8 cellular contexts compared by ENCODE assay signal in the genomic region with DNA sequence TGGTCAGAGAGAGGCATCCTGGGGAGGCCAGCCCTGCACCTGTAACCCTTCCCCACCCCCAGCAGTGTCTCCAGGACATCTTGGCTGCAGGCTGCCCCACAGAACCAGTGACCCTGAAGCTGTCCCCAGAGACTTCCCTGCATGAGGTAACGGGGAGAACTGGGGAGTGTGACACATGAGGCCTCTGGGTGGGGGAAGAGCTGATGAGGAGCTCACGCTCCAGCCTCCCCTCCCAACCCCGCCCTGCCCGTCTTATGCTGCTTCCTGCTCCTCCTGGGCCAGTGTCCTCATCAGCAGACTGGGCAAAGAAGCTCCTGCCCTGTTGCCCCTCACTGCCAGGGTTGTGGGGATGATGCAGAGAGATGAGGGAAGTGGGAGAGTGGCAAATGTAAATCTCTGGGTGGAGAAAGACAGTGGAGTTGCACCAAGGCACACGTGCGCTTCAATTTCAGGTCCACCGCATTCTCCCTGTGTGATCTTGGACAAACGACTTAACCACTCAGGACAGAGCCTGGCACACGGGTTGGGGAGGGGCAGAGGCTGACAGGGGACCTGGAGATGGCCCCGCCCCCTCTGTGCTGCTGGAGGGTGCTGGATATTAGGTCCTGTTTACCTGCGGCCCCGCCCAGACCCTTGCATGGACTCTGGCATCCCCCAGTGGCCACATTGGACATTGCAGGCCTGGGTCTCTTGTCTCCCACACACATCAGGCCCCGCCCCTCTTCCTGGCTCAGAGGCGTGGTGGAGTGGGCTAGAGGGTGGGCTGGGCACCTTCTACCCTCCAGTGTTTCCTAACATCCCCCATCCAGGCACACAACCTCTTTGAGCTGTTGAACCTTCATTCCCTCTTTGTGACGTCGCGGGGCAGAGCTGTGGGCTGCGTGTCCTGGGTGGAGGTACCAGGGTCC. TPM values are rescaled to one million over a fixed set of nuclear protein-coding genes. Genes with fewer than 3 reads are reported as not detected.
A peak's percentile ranks its signal among the peaks of the same experiment; 100 is the strongest.
DNase-seq lines count a peak whose midpoint lies in the region; ATAC-seq and TF ChIP-seq lines count a peak whose summit lies in the region.

No MANE protein-coding gene starts in this region.

- peak overlapping the region in 1 of 2 donors; percentile 34 for H3K9ac ChIP-seq in colonic mucosa (ENCODE audit: low read depth in 2 of 2, low read length in 2 of 2)
- no peak overlapping the region for H3K9ac ChIP-seq in liver (ENCODE audit: low read depth in 1 of 2, low read length in 2 of 2)

- intact Hi-C loops in colonic mucosa (cut with DNase I) = loop anchor here (2.0 kb wide), 1 partner anchor 47 kb away; no protein-coding TSS in a partner anchor

- H3K36me3 ChIP-seq in colonic mucosa (no peaks in the 10 kb centered on the region), liver (ENCODE audit: control insufficient read depth in 4 of 4, insufficient read depth in 3 of 4, low read depth in 1 of 4, low read length in 3 of 4) (no peaks in the 10 kb centered on the region)

- H3K27me3 ChIP-seq in colonic mucosa = no peaks in the 10 kb centered on the region
- no peaks in the 10 kb centered on the region for H3K27me3 ChIP-seq in liver (ENCODE audit: control insufficient read depth in 4 of 4, insufficient read depth in 4 of 4, low read length in 3 of 4)

- H3K27ac ChIP-seq in colonic mucosa (no peak overlapping the region), liver (ENCODE audit: low read depth in 1 of 2, low read length in 2 of 2) (no peak overlapping the region)

- H3K9me3 ChIP-seq in colonic mucosa (no peaks in the 10 kb centered on the region), liver (ENCODE audit: control insufficient read depth in 4 of 4, low read length in 3 of 4) (no peaks in the 10 kb centered on the region)

- 42% methylated on average over 18 of the region's 18 CpGs for WGBS in liver

- ATAC-seq in HG03159 (IDR thresholded peaks at IDR 0.05; ENCODE audit: unreplicated experiment) (peak; percentile 72), GM18520 (IDR thresholded peaks at IDR 0.05; ENCODE audit: unreplicated experiment) (no peak)

- DNase-seq in GF-D8 (lab: John Stamatoyannopoulos, UW) = peak; percentile 14
- DNase-seq in NCI-H524 treated with DMSO at 0.1 percent for 48 hours (lab: John Stamatoyannopoulos, UW) = peak; percentile 41
- DNase-seq in activated CD4-positive, alpha-beta T cell treated with anti-CD3 and anti-CD28 coated beads for 48 hours = peak; percentile 94
- peak; percentile 94 for DNase-seq in colonic mucosa
- DNase-seq in stimulated activated CD4-positive, alpha-beta T cell treated with anti-CD3 and anti-CD28 coated beads, TNF-alpha, amount 100 ng/mL, for 24 hours (ENCODE audit: low read depth in 3 of 3) = peak; percentile 45 to 90 (median 74)

- no peaks in the 10 kb centered on the region for H3K4me1 ChIP-seq in colonic mucosa
- H3K4me1 ChIP-seq in liver (ENCODE audit: control insufficient read depth in 4 of 4, insufficient read depth in 4 of 4, low read length in 3 of 4) = peaks cover 2 to 9% (median 5%) of the 10 kb centered on the region in 4 donors

- TF ChIP-seq CTCF in colonic mucosa (IDR thresholded peaks at IDR 0.05) (peak; percentile 96), liver (IDR thresholded peaks at IDR 0.05; ENCODE audit: low read depth, low read length, missing input control) (peak; percentile 92)

- H3K4me3 ChIP-seq in colonic mucosa (no peak overlapping the region), liver (ENCODE audit: low read depth in 1 of 3, low read length in 3 of 3) (no peak overlapping the region)

- peak; percentile 88 to 91 for TF ChIP-seq RAD21 in liver (IDR thresholded peaks at IDR 0.05)

TF ChIP-seq in liver, 16 proteins besides CTCF, POLR2A, EP300 and RAD21:
- TF ChIP-seq HNF4G (IDR thresholded peaks at IDR 0.05) (no peak), HNF4A (conservative IDR thresholded peaks at IDR 0.05) (no peak), TAF1 (conservative IDR thresholded peaks at IDR 0.05) (no peak), EGR1 (IDR thresholded peaks at IDR 0.05; ENCODE audit: low read depth in 2 of 2) (no peak), FOXA2 (IDR thresholded peaks at IDR 0.05) (no peak), NR2F2 (IDR thresholded peaks at IDR 0.05) (no peak), SP1 (IDR thresholded peaks at IDR 0.05) (no peak), JUND (IDR thresholded peaks at IDR 0.05) (no peak), FOXA1 (IDR thresholded peaks at IDR 0.05) (no peak), GABPA (IDR thresholded peaks at IDR 0.05 in 1 of 2, conservative IDR thresholded peaks at IDR 0.05 in 1 of 2) (no peak), RXRA (IDR thresholded peaks at IDR 0.05) (no peak), YY1 (IDR thresholded peaks at IDR 0.05) (no peak)
- TF ChIP-seq, protein P1, sequence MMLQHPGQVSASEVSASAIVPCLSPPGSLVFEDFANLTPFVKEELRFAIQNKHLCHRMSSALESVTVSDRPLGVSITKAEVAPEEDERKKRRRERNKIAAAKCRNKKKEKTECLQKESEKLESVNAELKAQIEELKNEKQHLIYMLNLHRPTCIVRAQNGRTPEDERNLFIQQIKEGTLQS (IDR thresholded peaks at IDR 0.05) = no peak
- TF ChIP-seq, protein P2, sequence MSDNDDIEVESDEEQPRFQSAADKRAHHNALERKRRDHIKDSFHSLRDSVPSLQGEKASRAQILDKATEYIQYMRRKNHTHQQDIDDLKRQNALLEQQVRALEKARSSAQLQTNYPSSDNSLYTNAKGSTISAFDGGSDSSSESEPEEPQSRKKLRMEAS (IDR thresholded peaks at IDR 0.05) = no peak
- TF ChIP-seq, protein P3, sequence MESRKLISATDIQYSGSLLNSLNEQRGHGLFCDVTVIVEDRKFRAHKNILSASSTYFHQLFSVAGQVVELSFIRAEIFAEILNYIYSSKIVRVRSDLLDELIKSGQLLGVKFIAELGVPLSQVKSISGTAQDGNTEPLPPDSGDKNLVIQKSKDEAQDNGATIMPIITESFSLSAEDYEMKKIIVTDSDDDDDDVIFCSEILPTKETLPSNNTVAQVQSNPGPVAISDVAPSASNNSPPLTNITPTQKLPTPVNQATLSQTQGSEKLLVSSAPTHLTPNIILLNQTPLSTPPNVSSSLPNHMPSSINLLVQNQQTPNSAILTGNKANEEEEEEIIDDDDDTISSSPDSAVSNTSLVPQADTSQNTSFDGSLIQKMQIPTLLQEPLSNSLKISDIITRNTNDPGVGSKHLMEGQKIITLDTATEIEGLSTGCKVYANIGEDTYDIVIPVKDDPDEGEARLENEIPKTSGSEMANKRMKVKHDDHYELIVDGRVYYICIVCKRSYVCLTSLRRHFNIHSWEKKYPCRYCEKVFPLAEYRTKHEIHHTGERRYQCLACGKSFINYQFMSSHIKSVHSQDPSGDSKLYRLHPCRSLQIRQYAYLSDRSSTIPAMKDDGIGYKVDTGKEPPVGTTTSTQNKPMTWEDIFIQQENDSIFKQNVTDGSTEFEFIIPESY (IDR thresholded peaks at IDR 0.05) = no peak
- TF ChIP-seq, protein P4, sequence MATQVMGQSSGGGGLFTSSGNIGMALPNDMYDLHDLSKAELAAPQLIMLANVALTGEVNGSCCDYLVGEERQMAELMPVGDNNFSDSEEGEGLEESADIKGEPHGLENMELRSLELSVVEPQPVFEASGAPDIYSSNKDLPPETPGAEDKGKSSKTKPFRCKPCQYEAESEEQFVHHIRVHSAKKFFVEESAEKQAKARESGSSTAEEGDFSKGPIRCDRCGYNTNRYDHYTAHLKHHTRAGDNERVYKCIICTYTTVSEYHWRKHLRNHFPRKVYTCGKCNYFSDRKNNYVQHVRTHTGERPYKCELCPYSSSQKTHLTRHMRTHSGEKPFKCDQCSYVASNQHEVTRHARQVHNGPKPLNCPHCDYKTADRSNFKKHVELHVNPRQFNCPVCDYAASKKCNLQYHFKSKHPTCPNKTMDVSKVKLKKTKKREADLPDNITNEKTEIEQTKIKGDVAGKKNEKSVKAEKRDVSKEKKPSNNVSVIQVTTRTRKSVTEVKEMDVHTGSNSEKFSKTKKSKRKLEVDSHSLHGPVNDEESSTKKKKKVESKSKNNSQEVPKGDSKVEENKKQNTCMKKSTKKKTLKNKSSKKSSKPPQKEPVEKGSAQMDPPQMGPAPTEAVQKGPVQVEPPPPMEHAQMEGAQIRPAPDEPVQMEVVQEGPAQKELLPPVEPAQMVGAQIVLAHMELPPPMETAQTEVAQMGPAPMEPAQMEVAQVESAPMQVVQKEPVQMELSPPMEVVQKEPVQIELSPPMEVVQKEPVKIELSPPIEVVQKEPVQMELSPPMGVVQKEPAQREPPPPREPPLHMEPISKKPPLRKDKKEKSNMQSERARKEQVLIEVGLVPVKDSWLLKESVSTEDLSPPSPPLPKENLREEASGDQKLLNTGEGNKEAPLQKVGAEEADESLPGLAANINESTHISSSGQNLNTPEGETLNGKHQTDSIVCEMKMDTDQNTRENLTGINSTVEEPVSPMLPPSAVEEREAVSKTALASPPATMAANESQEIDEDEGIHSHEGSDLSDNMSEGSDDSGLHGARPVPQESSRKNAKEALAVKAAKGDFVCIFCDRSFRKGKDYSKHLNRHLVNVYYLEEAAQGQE (IDR thresholded peaks at IDR 0.05) = no peak
TF ChIP-seq in liver: peak in this region for 0.

RNA-seq across cellular contexts. Expression of a gene that starts 12.3 kb away (rescaled TPM):
- total RNA-seq in colonic mucosa = under 1 TPM in 1 of 2 donors, not detected in 1; 0.12 TPM
- not detected for total RNA-seq in liver
- not detected for polyA plus RNA-seq in liver

RNA-seq across cellular contexts. Expression of a gene that starts 17.6 kb away (rescaled TPM):
- total RNA-seq in colonic mucosa (under 1 TPM in 1 of 2 donors, not detected in 1; 0.21 TPM), liver (not detected)
- polyA plus RNA-seq in liver = under 1 TPM; 0.05 to 0.92 TPM

RNA-seq across cellular contexts. Expression of a gene that starts 34.0 kb away (rescaled TPM):
- total RNA-seq in colonic mucosa = under 1 TPM in 1 of 2 donors, not detected in 1; 0.42 TPM
- total RNA-seq in liver = not detected
- polyA plus RNA-seq in liver = not detected

RNA-seq across cellular contexts. Expression of a gene that starts 38.0 kb away (rescaled TPM):
- total RNA-seq in colonic mucosa (10 to 100 TPM in 1 of 2 donors, 1 to 10 TPM in 1; 1.1 to 12.7 TPM), liver (under 1 TPM; 0.28 to 0.42 TPM)
- 1 to 10 TPM in 1 of 2 donors, under 1 TPM in 1; 0.28 to 1.4 TPM for polyA plus RNA-seq in liver

RNA-seq across cellular contexts. Expression of a gene that starts 51.8 kb away (rescaled TPM):
- total RNA-seq in colonic mucosa (not detected), liver (not detected)
- under 1 TPM in 1 of 2 donors, not detected in 1; 0.02 TPM for polyA plus RNA-seq in liver

Comparison
In these comparisons a context has a peak if more than half of its experiments do, and no peak if none do; other contexts are left out.
1. DNase-seq: peak in every context shown above with its lines; median percentile 94 in activated CD4-positive, alpha-beta T cell treated with anti-CD3 and anti-CD28 coated beads for 48 hours; 94 in colonic mucosa; 74 in stimulated activated CD4-positive, alpha-beta T cell treated with anti-CD3 and anti-CD28 coated beads, TNF-alpha, amount 100 ng/mL, for 24 hours; 41 in NCI-H524 treated with DMSO at 0.1 percent for 48 hours; 14 in GF-D8.